ENCODE assay signal across 8 cellular contexts in genomic region chr5:170632266-170632984, GRCh38.
A peak's percentile ranks its signal among the peaks of the same experiment; 100 is the strongest.
DNase-seq lines count a peak whose midpoint lies in the region; ATAC-seq, FAIRE-seq and TF ChIP-seq lines count a peak whose summit lies in the region.

No MANE protein-coding gene starts in this region.

- peak; percentile 15 for DNase-seq in Daoy (ENCODE audit: low read depth)
- DNase-seq in OCI-M1 (lab: John Stamatoyannopoulos, UW): peak; percentile 15
- no peak for DNase-seq in esophagus squamous epithelium (lab: John Stamatoyannopoulos, UW)
- DNase-seq in progenitor cell of endocrine pancreas (ENCODE audit: low spot score, unreplicated experiment): no peak
- no peak for DNase-seq in H54 (ENCODE audit: insufficient read length, low spot score)
- no peak for DNase-seq in SIG-M5 (lab: John Stamatoyannopoulos, UW)
- no peak for DNase-seq in GM10248 (ENCODE audit: extremely low spot score)

- H3K4me3 Mint-ChIP-seq in progenitor cell of endocrine pancreas (ENCODE audit: low read depth): peak overlapping the region; percentile 68

- TF ChIP-seq CTCF in esophagus squamous epithelium (IDR thresholded peaks at IDR 0.05) (peak in 1 of 6 experiments; percentile 7), progenitor cell of endocrine pancreas (IDR thresholded peaks at IDR 0.05; ENCODE audit: unreplicated experiment) (no peak), GM10248 (IDR thresholded peaks at IDR 0.05; ENCODE audit: control extremely low read depth, extremely low read depth, low read depth, missing control alignments) (no peak)

- TF ChIP-seq POLR2A in esophagus squamous epithelium (IDR thresholded peaks at IDR 0.05) (no peak), H54 (IDR thresholded peaks at IDR 0.05; ENCODE audit: low read depth, low read length) (no peak)

- no peaks in the 10 kb centered on the region for H3K36me3 ChIP-seq in esophagus squamous epithelium

- FAIRE-seq in H54 (lab: Jason Lieb, UNC): no peak

- H3K36me3 Mint-ChIP-seq in progenitor cell of endocrine pancreas (ENCODE audit: insufficient read depth): no peaks in the 10 kb centered on the region

- H3K27ac ChIP-seq in esophagus squamous epithelium: peak overlapping the region in 3 of 4 donors; percentile 76 to 85 (median 78)

- H3K9me3 ChIP-seq in esophagus squamous epithelium: no peaks in the 10 kb centered on the region

- H3K9me3 Mint-ChIP-seq in progenitor cell of endocrine pancreas (ENCODE audit: low read depth): no peaks in the 10 kb centered on the region

- WGBS in esophagus squamous epithelium, 2 donors: 21 to 24% methylated on average over 10 of the region's 19 CpGs

- intact Hi-C loops in esophagus squamous epithelium (cut with DNase I): no loop called here

- no peak for ATAC-seq in HG02884 (IDR thresholded peaks at IDR 0.05; ENCODE audit: unreplicated experiment)

- CTCF ChIA-PET in GM10248 (lab: Yijun Ruan, JAX): interaction anchor here (0.7 to 9.0 kb wide), 17 partner anchors 11 to 1712 kb away, joined by 3 to 135 read pairs (median 5); no protein-coding TSS in a partner anchor

- peak overlapping the region in 1 of 4 donors; percentile 43 for H3K4me3 ChIP-seq in esophagus squamous epithelium

- peaks cover 16% of the 10 kb centered on the region for H3K4me1 Mint-ChIP-seq in progenitor cell of endocrine pancreas (ENCODE audit: low read depth)

- no peak overlapping the region for H3K27ac Mint-ChIP-seq in progenitor cell of endocrine pancreas

- H3K27me3 ChIP-seq in esophagus squamous epithelium: peaks cover 0 to 6% (median 0%) of the 10 kb centered on the region in 4 donors

- H3K27me3 Mint-ChIP-seq in progenitor cell of endocrine pancreas: peaks cover 15% of the 10 kb centered on the region

- POLR2A ChIA-PET in GM10248 (lab: Yijun Ruan, JAX): no interaction called here

- H3K4me1 ChIP-seq in esophagus squamous epithelium: peaks cover 21 to 44% (median 21%) of the 10 kb centered on the region in 3 donors

Comparison
In these comparisons a context has a peak if more than half of its experiments do, and no peak if none do; other contexts are left out.
1. DNase-seq: peak in Daoy (single experiment) and OCI-M1 (single experiment); none in esophagus squamous epithelium (single experiment), progenitor cell of endocrine pancreas (single experiment), H54 (single experiment), SIG-M5 (single experiment) and GM10248 (single experiment).